25 cellular contexts compared by ENCODE assay signal in genomic region chr20:58011106-58011946, GRCh38.
"Had no signal": no experiment of that assay in that cellular context is flagged by ENCODE, and none has a peak within 500 bp of the region (broad histone marks: within the 10 kb centered on the region; RNA-seq: fewer than 3 reads in every experiment).

No MANE protein-coding gene starts in this region.

- H2AFZ ChIP-seq: parathyroid adenoma had no signal

- H3K4me3 ChIP-seq: esophagus muscularis mucosa, heart left ventricle, left lung, lung, right atrium auricular region, transverse colon, uterus had no signal

- H3K27ac Mint-ChIP-seq: activated CD8-positive, alpha-beta memory T cell treated with anti-CD3 and anti-CD28 coated beads, Interleukin-2, amount 10 ng/mL, durations not matched to agents 7 days and 5 days; activated CD8-positive, alpha-beta T cell treated with anti-CD3 and anti-CD28 coated beads, Interleukin-2, amount 10 ng/mL, durations not matched to agents 7 days and 5 days; activated naive CD8-positive, alpha-beta T cell; activated T-helper 2 cell treated with anti-CD3 and anti-CD28 coated beads, Interferon-gamma antibody, Interleukin-2, Interleukin-4, amounts not matched to agents 10 μg/mL and 5 μg/mL and 100 μg/mL, durations not matched to agents 14 hours and 24 hours and 36 hours; brain; nephron progenitor cell; T-helper 17 cell; WTC11 had no signal

- H3K27ac ChIP-seq: esophagus muscularis mucosa, foreskin keratinocyte, heart left ventricle, left lung, parathyroid adenoma, right atrium auricular region, transverse colon had no signal

- H3K9ac ChIP-seq: parathyroid adenoma had no signal

- ATAC-seq: activated CD8-positive, alpha-beta memory T cell treated with anti-CD3 and anti-CD28 coated beads, Interleukin-2, amount 10 ng/mL, durations not matched to agents 7 days and 5 days; activated CD8-positive, alpha-beta T cell treated with anti-CD3 and anti-CD28 coated beads, Interleukin-2, amount 10 ng/mL, durations not matched to agents 7 days and 5 days; foreskin keratinocyte; heart left ventricle; left lung; SK-N-SH treated with all-trans-retinoic acid at 6 μM for 48 hours; T-helper 17 cell; WTC11 had no signal

- H3K4me3 Mint-ChIP-seq: activated CD8-positive, alpha-beta memory T cell treated with anti-CD3 and anti-CD28 coated beads, Interleukin-2, amount 10 ng/mL, durations not matched to agents 7 days and 5 days; activated CD8-positive, alpha-beta T cell treated with anti-CD3 and anti-CD28 coated beads, Interleukin-2, amount 10 ng/mL, durations not matched to agents 7 days and 5 days; activated naive CD8-positive, alpha-beta T cell; brain; nephron progenitor cell; T-helper 17 cell; WTC11 had no signal

- DNase-seq: activated CD8-positive, alpha-beta memory T cell treated with anti-CD3 and anti-CD28 coated beads, Interleukin-2, amount 10 ng/mL, durations not matched to agents 7 days and 5 days; activated CD8-positive, alpha-beta T cell treated with anti-CD3 and anti-CD28 coated beads, Interleukin-2, amount 10 ng/mL, durations not matched to agents 7 days and 5 days; activated naive CD4-positive, alpha-beta T cell treated with Interleukin-2 at 50 U/mL for 16 hours; activated T-cell treated with anti-CD3 and anti-CD28 coated beads, Interleukin-2, amount 50 U/mL, for 48 hours; anterior cingulate cortex; central memory CD4-positive, alpha-beta T cell; foreskin keratinocyte; left lung; nephron progenitor cell; stimulated activated CD4-positive, alpha-beta T cell treated with anti-CD3 and anti-CD28 coated beads, Interleukin-15, amount 100 ng/mL, for 24 hours; stimulated activated CD4-positive, alpha-beta T cell treated with anti-CD3 and anti-CD28 coated beads, Interleukin-2, amount 100 ng/mL, for 24 hours; stimulated activated naive CD4-positive, alpha-beta T cell treated with Interleukin-2 at 50 U/mL for 16 hours; T-helper 17 cell; transverse colon had no signal

- H3K27me3 ChIP-seq: esophagus muscularis mucosa, heart left ventricle, right atrium auricular region, transverse colon, uterus had no signal

- H3K4me1 ChIP-seq: esophagus muscularis mucosa, left lung, parathyroid adenoma, right atrium auricular region, transverse colon had no signal

- H3K9me3 ChIP-seq: esophagus muscularis mucosa, left lung, transverse colon, uterus had no signal

- H3K9me3 Mint-ChIP-seq: activated T-helper 2 cell treated with anti-CD3 and anti-CD28 coated beads, Interferon-gamma antibody, Interleukin-2, Interleukin-4, amounts not matched to agents 10 μg/mL and 5 μg/mL and 100 μg/mL, durations not matched to agents 14 hours and 24 hours and 36 hours had no signal

- H3K36me3 Mint-ChIP-seq: activated CD8-positive, alpha-beta memory T cell treated with anti-CD3 and anti-CD28 coated beads, Interleukin-2, amount 10 ng/mL, durations not matched to agents 7 days and 5 days; activated naive CD8-positive, alpha-beta T cell; brain had no signal

- H3K36me3 ChIP-seq: esophagus muscularis mucosa, heart left ventricle, left lung, right atrium auricular region, transverse colon, uterus had no signal
